In the genomic region with DNA sequence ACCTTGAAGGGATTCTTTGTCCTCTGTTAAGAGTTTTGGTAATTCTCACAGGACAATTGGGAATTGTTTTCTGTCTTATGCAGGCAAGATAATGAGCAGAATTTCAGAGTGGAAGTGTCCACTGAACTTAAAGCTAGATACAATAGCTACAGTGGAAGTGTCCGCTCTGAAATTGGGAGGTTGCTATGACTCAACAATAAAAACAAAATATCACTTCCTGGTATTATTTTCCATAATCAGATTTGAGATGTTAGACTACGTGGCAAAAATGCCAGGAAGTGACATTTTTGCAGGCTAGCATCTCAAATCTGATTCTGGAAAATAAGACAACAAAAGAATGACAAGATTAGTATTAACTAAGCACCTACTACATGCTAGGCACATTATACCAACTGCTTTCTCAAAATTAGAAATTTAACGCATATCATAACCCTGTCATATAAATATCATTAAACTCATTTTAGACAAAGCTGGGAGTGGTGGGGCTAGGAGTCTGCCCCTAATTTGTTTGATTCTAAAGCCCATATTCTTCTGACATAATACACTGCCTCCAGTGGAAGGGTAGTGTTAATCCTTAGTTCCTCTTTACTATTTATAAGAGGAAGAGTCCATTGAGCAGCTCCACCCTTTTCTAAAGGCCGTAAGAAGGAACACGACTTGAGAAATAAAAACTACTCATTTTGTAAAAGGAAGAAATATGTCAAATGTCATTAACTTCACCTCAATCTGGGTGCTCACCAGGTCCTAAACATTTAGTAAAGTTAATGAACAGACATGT, we compare ENCODE assay signal across 18 cellular contexts.
DNase-seq lines count a peak whose midpoint lies in the region; ATAC-seq, FAIRE-seq and TF ChIP-seq lines count a peak whose summit lies in the region.
"Had no signal": no experiment of that assay in that cellular context is flagged by ENCODE, and none has a peak within 500 bp of the region (broad histone marks: within the 10 kb centered on the region; RNA-seq: fewer than 3 reads in every experiment).

No MANE protein-coding gene starts in this region.

- no peak overlapping the region for H3K4me3 ChIP-seq in lower lobe of right lung
- H3K4me3 ChIP-seq: GM23248, thoracic aorta had no signal

- H3K27me3 Mint-ChIP-seq in WTC11 (ENCODE audit: low read depth) = no peaks in the 10 kb centered on the region
- H3K27me3 Mint-ChIP-seq in activated T-cell treated with anti-CD3 and anti-CD28 coated beads, Interleukin-2, amount 50 U/mL, for 4 hours (ENCODE audit: low read depth) = no peaks in the 10 kb centered on the region
- H3K27me3 Mint-ChIP-seq: IgD-negative memory B cell, T-cell had no signal

- intact Hi-C loops in lower lobe of right lung (cut with DNase I) = no loop called here

- 0 out of 2 replicates have a peak, but pooled peaks cover 3% of the 10 kb centered on the region for H3K4me1 Mint-ChIP-seq in WTC11
- peaks cover 7% of the 10 kb centered on the region for H3K4me1 Mint-ChIP-seq in activated T-cell treated with anti-CD3 and anti-CD28 coated beads, Interleukin-2, amount 50 U/mL, for 4 hours (ENCODE audit: low read depth)

- H3K9me3 ChIP-seq in lower lobe of right lung = no peaks in the 10 kb centered on the region
- H3K9me3 ChIP-seq: thoracic aorta had no signal

- H3K27me3 ChIP-seq in lower lobe of right lung (ENCODE audit: low read depth) = no peaks in the 10 kb centered on the region

- DNase-seq in GF-D8 (lab: John Stamatoyannopoulos, UW) (peak; percentile 18), NOMO-1 (lab: John Stamatoyannopoulos, UW; ENCODE audit: unreplicated experiment in 2 of 2) (peak; percentile 74 to 90), WTC11 (ENCODE audit: low spot score) (no peak), lower lobe of right lung (no peak), foreskin melanocyte (no peak), GM13976 (ENCODE audit: low spot score) (no peak), HTR-8/SVneo (ENCODE audit: insufficient read length, low spot score) (no peak)
- DNase-seq in activated T-cell treated with anti-CD3 and anti-CD28 coated beads, Interleukin-2, amount 50 U/mL, for 4 hours = no peak
- DNase-seq: activated B cell treated with CpG ODN at 0.5 μM for 24 hours; caudate nucleus; effector memory CD4-positive, alpha-beta T cell; GM23248; NCI-H1105; RPMI8226; T-cell had no signal

- POLR2A ChIA-PET in WTC11 (lab: Charles Lee) = no interaction called here

- H3K27ac Mint-ChIP-seq in WTC11 = no peak overlapping the region
- H3K27ac Mint-ChIP-seq: activated B cell treated with CpG ODN at 0.5 μM for 24 hours, IgD-negative memory B cell, T-cell had no signal

- no peaks in the 10 kb centered on the region for H3K36me3 ChIP-seq in lower lobe of right lung
- H3K36me3 ChIP-seq: thoracic aorta had no signal

- ATAC-seq in WTC11 (peak; percentile 48; the same call in 1 of the 2 replicates), lower lobe of right lung (peak; percentile 64 to 76)
- no peak for ATAC-seq in activated T-cell treated with anti-CD3 and anti-CD28 coated beads, Interleukin-2, amount 50 U/mL, for 4 hours
- ATAC-seq: T-cell had no signal

- H3K9me3 Mint-ChIP-seq in WTC11 = no peaks in the 10 kb centered on the region
- H3K9me3 Mint-ChIP-seq in activated T-cell treated with anti-CD3 and anti-CD28 coated beads, Interleukin-2, amount 50 U/mL, for 4 hours = no peaks in the 10 kb centered on the region
- H3K9me3 Mint-ChIP-seq: activated B cell treated with CpG ODN at 0.5 μM for 24 hours, IgD-negative memory B cell, T-cell had no signal

- no peaks in the 10 kb centered on the region for H3K4me1 ChIP-seq in lower lobe of right lung

- H3K27ac ChIP-seq in lower lobe of right lung = peak overlapping the region; percentile 4
- H3K27ac ChIP-seq: GM23248, thoracic aorta had no signal

- in situ Hi-C loops in GM13976 (cut with MboI; ENCODE audit: low sequenced_read_pairs, unreplicated experiment) = no loop called here

- FAIRE-seq in HTR-8/SVneo (lab: Jason Lieb, UNC) = no peak
- FAIRE-seq: D721Med had no signal

- H3K4me3 Mint-ChIP-seq in WTC11 = no peak overlapping the region
- H3K4me3 Mint-ChIP-seq in activated T-cell treated with anti-CD3 and anti-CD28 coated beads, Interleukin-2, amount 50 U/mL, for 4 hours = no peak overlapping the region
- H3K4me3 Mint-ChIP-seq: activated B cell treated with CpG ODN at 0.5 μM for 24 hours, IgD-negative memory B cell, T-cell had no signal

- TF ChIP-seq CTCF in WTC11 (IDR thresholded peaks at IDR 0.05) = no peak
- no peak for TF ChIP-seq CTCF in lower lobe of right lung (IDR thresholded peaks at IDR 0.05)
- TF ChIP-seq CTCF in GM13976 (IDR thresholded peaks at IDR 0.05; ENCODE audit: borderline replicate concordance, control extremely low read depth, extremely low read depth, insufficient read depth, missing control alignments) = no peak

- CTCF ChIA-PET in WTC11 (lab: Charles Lee) = interaction anchor here (0.8 to 1.2 kb wide), 3 partner anchors 12 to 125 kb away, joined by 3 read pairs; no protein-coding TSS in a partner anchor

- H3K36me3 Mint-ChIP-seq in WTC11 = no peaks in the 10 kb centered on the region
- peaks cover 2% of the 10 kb centered on the region for H3K36me3 Mint-ChIP-seq in activated T-cell treated with anti-CD3 and anti-CD28 coated beads, Interleukin-2, amount 50 U/mL, for 4 hours (ENCODE audit: insufficient read depth)

TF ChIP-seq in WTC11, 78 proteins besides CTCF, POLR2A, EP300 and RAD21 (continues in another document):
- TF ChIP-seq TEAD1 (CRISPR knock-in tag; IDR thresholded peaks at IDR 0.05) (no peak), ZNF416 (CRISPR knock-in tag; IDR thresholded peaks at IDR 0.05) (no peak), ZNF281 (CRISPR knock-in tag; IDR thresholded peaks at IDR 0.05) (no peak), RELA (CRISPR knock-in tag; IDR thresholded peaks at IDR 0.05; ENCODE audit: borderline replicate concordance) (no peak), ZNF121 (CRISPR knock-in tag; IDR thresholded peaks at IDR 0.05) (no peak), ZBTB21 (CRISPR knock-in tag; IDR thresholded peaks at IDR 0.05; ENCODE audit: borderline replicate concordance) (no peak), ZNF425 (CRISPR knock-in tag; conservative IDR thresholded peaks at IDR 0.05) (no peak), ZNF263 (CRISPR knock-in tag; IDR thresholded peaks at IDR 0.05; ENCODE audit: low read depth) (no peak)
- TF ChIP-seq, protein P1, sequence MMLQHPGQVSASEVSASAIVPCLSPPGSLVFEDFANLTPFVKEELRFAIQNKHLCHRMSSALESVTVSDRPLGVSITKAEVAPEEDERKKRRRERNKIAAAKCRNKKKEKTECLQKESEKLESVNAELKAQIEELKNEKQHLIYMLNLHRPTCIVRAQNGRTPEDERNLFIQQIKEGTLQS (CRISPR knock-in tag; conservative IDR thresholded peaks at IDR 0.05) = no peak
- TF ChIP-seq, protein P2, sequence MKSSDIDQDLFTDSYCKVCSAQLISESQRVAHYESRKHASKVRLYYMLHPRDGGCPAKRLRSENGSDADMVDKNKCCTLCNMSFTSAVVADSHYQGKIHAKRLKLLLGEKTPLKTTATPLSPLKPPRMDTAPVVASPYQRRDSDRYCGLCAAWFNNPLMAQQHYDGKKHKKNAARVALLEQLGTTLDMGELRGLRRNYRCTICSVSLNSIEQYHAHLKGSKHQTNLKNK (CRISPR knock-in tag; IDR thresholded peaks at IDR 0.05) = no peak

Comparison
In these comparisons a context has a peak if more than half of its experiments do, and no peak if none do; other contexts are left out.
1. DNase-seq: peak in GF-D8 (single experiment) and NOMO-1 (2 of 2); none in WTC11 (single experiment), lower lobe of right lung (single experiment), foreskin melanocyte (single experiment), GM13976 (single experiment), HTR-8/SVneo (single experiment) and activated T-cell treated with anti-CD3 and anti-CD28 coated beads, Interleukin-2, amount 50 U/mL, for 4 hours (single experiment).
2. ATAC-seq: peak in WTC11 (single experiment) and lower lobe of right lung (2 of 2); none in activated T-cell treated with anti-CD3 and anti-CD28 coated beads, Interleukin-2, amount 50 U/mL, for 4 hours (0 of 2).